In genomic region chr3:52444860-52445793, GRCh38 we compare ENCODE assay signal across 1 cellular context.
TF ChIP-seq lines count a peak whose summit lies in the region.

TSS of gene SEMA3G (minus strand) at chr3:52445103. CDS start at chr3:52445027, 76 bp downstream.

TF ChIP-seq in H1, 55 proteins besides CTCF, POLR2A, EP300 and RAD21 (continued from another document):
- TF ChIP-seq SP2 (IDR thresholded peaks at IDR 0.05; ENCODE audit: low read length) (no peak), TBP (IDR thresholded peaks at IDR 0.05; ENCODE audit: low read depth, low read length) (peak; percentile 92), JUN (IDR thresholded peaks at IDR 0.05; ENCODE audit: low read depth, low read length) (no peak), JUND (IDR thresholded peaks at IDR 0.05; ENCODE audit: low read length) (no peak), TAF7 (optimal IDR thresholded peaks at IDR 0.05; ENCODE audit: borderline replicate concordance, low read depth, low read length) (peak; percentile 42), ZNF274 (IDR thresholded peaks at IDR 0.05; ENCODE audit: borderline replicate concordance, extremely low read depth, low read length) (no peak), POLR2AphosphoS5 (IDR thresholded peaks at IDR 0.05; ENCODE audit: low read depth, low read length) (peak; percentile 69), MAX (IDR thresholded peaks at IDR 0.05) (peak; percentile 57; the same call in 1 of the 2 replicates), SP1 (IDR thresholded peaks at IDR 0.05; ENCODE audit: low read depth, low read length) (0 out of 2 replicates have a peak, but pooled peaks have one; percentile 27), CHD1 (IDR thresholded peaks at IDR 0.05; ENCODE audit: low read depth, low read length) (no peak), PHF8 (conservative IDR thresholded peaks at IDR 0.05; ENCODE audit: low read depth, low read length) (no peak), KDM1A (IDR thresholded peaks at IDR 0.05; ENCODE audit: borderline replicate concordance, low read length) (0 out of 2 replicates have a peak, but pooled peaks have one; percentile 31), TAF1 (IDR thresholded peaks at IDR 0.05; ENCODE audit: low read depth, low read length) (peak; percentile 75), CREB1 (IDR thresholded peaks at IDR 0.05) (0 out of 2 replicates have a peak, but pooled peaks have one; percentile 15), SRF (IDR thresholded peaks at IDR 0.05; ENCODE audit: low read depth, low read length) (peak; percentile 45; the same call in 1 of the 2 replicates), E2F6 (IDR thresholded peaks at IDR 0.05) (peak; percentile 91), YY1 (IDR thresholded peaks at IDR 0.05; ENCODE audit: low read depth, low read length) (0 out of 2 replicates have a peak, but pooled peaks have one; percentile 26), RBBP5 (IDR thresholded peaks at IDR 0.05; ENCODE audit: borderline replicate concordance, low read depth, low read length) (no peak)
